Comparison of ENCODE assay signal across 8 cellular contexts in the genomic region with DNA sequence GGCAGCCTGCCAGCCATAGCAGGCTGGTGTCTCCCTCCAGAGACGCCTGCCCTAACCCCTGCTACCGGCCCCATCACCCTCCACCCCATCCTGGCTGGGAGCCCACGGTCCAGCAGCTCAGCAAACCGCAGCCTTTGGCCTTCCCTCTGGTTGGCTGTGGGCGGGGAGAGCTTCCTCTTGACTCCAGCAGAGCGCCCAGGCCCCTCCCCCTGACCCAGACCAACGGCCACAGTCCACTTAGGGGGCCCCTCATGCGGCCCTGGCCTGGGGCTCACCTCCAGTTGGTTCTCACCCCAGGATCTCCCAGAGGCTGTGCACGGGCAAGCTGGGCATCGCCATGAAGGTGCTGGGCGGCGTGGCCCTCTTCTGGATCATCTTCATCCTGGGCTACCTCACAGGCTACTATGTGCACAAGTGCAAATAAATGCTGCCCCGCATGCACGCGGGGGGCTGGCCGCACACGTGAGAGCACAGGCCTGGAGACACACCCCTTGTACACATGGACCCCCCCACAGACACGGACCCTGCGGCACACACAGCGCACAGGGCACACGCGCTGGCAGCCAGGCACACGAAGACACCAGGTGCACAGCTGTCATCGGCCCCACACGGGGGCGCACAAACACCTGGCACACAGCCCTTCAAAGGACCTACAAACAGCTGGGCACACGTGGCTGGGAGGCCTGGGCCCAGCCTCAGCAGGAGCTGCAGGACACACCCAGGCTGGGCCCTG. TPM values are rescaled to one million over a fixed set of nuclear protein-coding genes. Genes with fewer than 3 reads are reported as not detected.
A peak's percentile ranks its signal among the peaks of the same experiment; 100 is the strongest.
DNase-seq lines count a peak whose midpoint lies in the region; ATAC-seq and TF ChIP-seq lines count a peak whose summit lies in the region.

No MANE protein-coding gene starts in this region.

- DNase-seq in DMS53 treated with DMSO at 0.1 percent for 48 hours (lab: John Stamatoyannopoulos, UW; ENCODE audit: unreplicated experiment) (peak; percentile 88), HUDEP-2 (lab: John Stamatoyannopoulos, UW; ENCODE audit: unreplicated experiment in 76 of 76) (peak in 74 of 76 experiments; percentile 56 to 94 (median 84)), RWPE1 (ENCODE audit: low spot score) (peak; percentile 51), right atrium auricular region (ENCODE audit: low spot score) (no peak)
- DNase-seq in activated naive CD4-positive, alpha-beta T cell treated with anti-CD3 and anti-CD28 coated beads, Interleukin-2, amount 50 U/mL, for 72 hours (ENCODE audit: low spot score in 2 of 2): peak in 1 of 2 donors; percentile 53
- DNase-seq in stimulated activated CD4-positive, alpha-beta T cell treated with anti-CD3 and anti-CD28 coated beads, Interleukin-15, amount 100 ng/mL, for 1 hour (ENCODE audit: low read depth in 1 of 2, low spot score in 1 of 2): peak; percentile 20 to 37

- CTCF ChIA-PET in RWPE1 (lab: Yijun Ruan, JAX): interaction anchor here (0.6 kb wide), 2 partner anchors 60 to 1188 kb away, joined by 3 to 4 read pairs; no protein-coding TSS in a partner anchor

- H3K4me1 ChIP-seq in right atrium auricular region: peaks cover 0 to 59% of the 10 kb centered on the region in 2 donors

- H3K36me3 Mint-ChIP-seq in activated naive CD4-positive, alpha-beta T cell treated with anti-CD3 and anti-CD28 coated beads, Interleukin-2, amount 50 U/mL, for 72 hours: peaks cover 6 to 7% of the 10 kb centered on the region in 2 donors

- peaks cover 17% of the 10 kb centered on the region for H3K36me3 ChIP-seq in right atrium auricular region

- no peak overlapping the region for H3K4me3 ChIP-seq in right atrium auricular region

- POLR2A ChIA-PET in RWPE1 (lab: Yijun Ruan, JAX; ENCODE audit: low non-redundant PET): no interaction called here

- no peaks in the 10 kb centered on the region for H3K9me3 ChIP-seq in right atrium auricular region

- H3K27ac Mint-ChIP-seq in activated naive CD4-positive, alpha-beta T cell treated with anti-CD3 and anti-CD28 coated beads, Interleukin-2, amount 50 U/mL, for 72 hours: peak overlapping the region in 1 of 2 donors; percentile 35

- TF ChIP-seq CTCF in RWPE1 (conservative IDR thresholded peaks at IDR 0.05; ENCODE audit: low read depth) (peak; percentile 50), right atrium auricular region (IDR thresholded peaks at IDR 0.05) (peak in 1 of 2 donors; percentile 28)

- H3K9me3 Mint-ChIP-seq in activated naive CD4-positive, alpha-beta T cell treated with anti-CD3 and anti-CD28 coated beads, Interleukin-2, amount 50 U/mL, for 72 hours: no peaks in the 10 kb centered on the region

- H3K27me3 ChIP-seq in right atrium auricular region: no peaks in the 10 kb centered on the region

- peak overlapping the region; percentile 25 for H3K27ac ChIP-seq in RWPE1
- H3K27ac ChIP-seq in right atrium auricular region: peak overlapping the region; percentile 90 to 93

- peak; percentile 30 to 40 for ATAC-seq in activated naive CD4-positive, alpha-beta T cell treated with anti-CD3 and anti-CD28 coated beads, Interleukin-2, amount 50 U/mL, for 72 hours
- ATAC-seq in GM18909 (IDR thresholded peaks at IDR 0.05; ENCODE audit: poor library complexity, unreplicated experiment) (no peak), GM19324 (IDR thresholded peaks at IDR 0.05; ENCODE audit: low FRiP score, unreplicated experiment) (no peak)

RNA-seq across cellular contexts. Expression of a gene that starts 3.1 kb away (rescaled TPM):
- total RNA-seq in activated naive CD4-positive, alpha-beta T cell treated with anti-CD3 and anti-CD28 coated beads, Interleukin-2, amount 50 U/mL, for 72 hours: 1 to 10 TPM; 1.0 to 2.7 TPM
- 10 to 100 TPM; 40.4 to 54.6 TPM for total RNA-seq in right atrium auricular region

RNA-seq across cellular contexts. Expression of a gene that starts 20.6 kb away (rescaled TPM):
- 10 to 100 TPM; 26.8 to 33.9 TPM for total RNA-seq in activated naive CD4-positive, alpha-beta T cell treated with anti-CD3 and anti-CD28 coated beads, Interleukin-2, amount 50 U/mL, for 72 hours
- 10 to 100 TPM; 31.7 to 33.6 TPM for total RNA-seq in right atrium auricular region

RNA-seq across cellular contexts. Expression of a gene that starts 23.4 kb away (rescaled TPM):
- not detected for total RNA-seq in activated naive CD4-positive, alpha-beta T cell treated with anti-CD3 and anti-CD28 coated beads, Interleukin-2, amount 50 U/mL, for 72 hours
- total RNA-seq in right atrium auricular region: not detected

Comparison
In these comparisons a context has a peak if more than half of its experiments do, and no peak if none do; other contexts are left out.
1. ATAC-seq: peak in activated naive CD4-positive, alpha-beta T cell treated with anti-CD3 and anti-CD28 coated beads, Interleukin-2, amount 50 U/mL, for 72 hours (2 of 2); none in GM18909 (single experiment) and GM19324 (single experiment).
2. RNA of a gene that starts 3.1 kb away (total RNA-seq): 40.4 to 54.6 TPM in right atrium auricular region; 1.0 to 2.7 TPM in activated naive CD4-positive, alpha-beta T cell treated with anti-CD3 and anti-CD28 coated beads, Interleukin-2, amount 50 U/mL, for 72 hours; every median in the first group is over 10 times any median in the second.